7 cellular contexts compared by ENCODE assay signal in genomic region chr22:46149493-46149997, GRCh38. TPM values are rescaled to one million over a fixed set of nuclear protein-coding genes. Genes with fewer than 3 reads are reported as not detected.
DNase-seq lines count a peak whose midpoint lies in the region; ATAC-seq and TF ChIP-seq lines count a peak whose summit lies in the region.

No MANE protein-coding gene starts in this region.

- peak overlapping the region; percentile 81 for H3K4me3 Mint-ChIP-seq in activated naive CD8-positive, alpha-beta T cell treated with anti-CD3 and anti-CD28 coated beads for 36 hours

- no TSS peak for BruUV-seq in PC-9 (replicated peaks; lab: Mats Ljungman, UMichigan)

- H4K91ac ChIP-seq in trophoblast cell (ENCODE audit: low read depth, low read length) = peak overlapping the region; percentile 32

- H3K36me3 Mint-ChIP-seq in activated naive CD8-positive, alpha-beta T cell treated with anti-CD3 and anti-CD28 coated beads for 36 hours = peaks cover 4% of the 10 kb centered on the region

- no peak overlapping the region for H2BK12ac ChIP-seq in trophoblast cell (ENCODE audit: low read length)

- no peak overlapping the region for H3K23ac ChIP-seq in trophoblast cell (ENCODE audit: low read length)

- H4K12ac ChIP-seq in trophoblast cell (ENCODE audit: low read depth, low read length) = peak overlapping the region; percentile 50

- H3K4me1 ChIP-seq in PC-9 (replicated peaks; ENCODE audit: insufficient read depth) = peaks cover 20% of the 10 kb centered on the region
- peaks cover 7 to 8% of the 10 kb centered on the region in 2 experiments for H3K4me1 ChIP-seq in trophoblast cell (ENCODE audit: control insufficient read depth in 1 of 2, insufficient read depth in 2 of 2, low read length in 2 of 2)

- CTCF ChIA-PET in PC-9 (lab: Charles Lee) = no interaction called here

- no peak overlapping the region for H3K18ac ChIP-seq in trophoblast cell (ENCODE audit: low read length)

- DNase-seq in H7 (no peak), PC-9 (peak in 1 of 2 experiments; percentile 63), left cardiac atrium (peak; percentile 64), trophoblast cell (peak; percentile 19 to 53), middle frontal gyrus (ENCODE audit: extremely low spot score, low spot score) (no peak), NOMO-1 treated with dmso at 0.1 percent for 144 hours (lab: John Stamatoyannopoulos, UW; ENCODE audit: unreplicated experiment) (no peak)
- peak; percentile 36 for DNase-seq in activated naive CD8-positive, alpha-beta T cell treated with anti-CD3 and anti-CD28 coated beads for 36 hours

- peaks cover 9% of the 10 kb centered on the region for H3K27me3 Mint-ChIP-seq in activated naive CD8-positive, alpha-beta T cell treated with anti-CD3 and anti-CD28 coated beads for 36 hours

- peaks cover 22% of the 10 kb centered on the region; the same call in 1 of the 2 replicates for H3F3A ChIP-seq in PC-9 (ENCODE audit: insufficient read depth, low read depth)

- H3K79me1 ChIP-seq in trophoblast cell (ENCODE audit: low read length) = peaks cover 6% of the 10 kb centered on the region

- no peak for TF ChIP-seq CTCF in PC-9 (conservative IDR thresholded peaks at IDR 0.05)

- H3K27ac ChIP-seq in PC-9 (no peak overlapping the region), trophoblast cell (ENCODE audit: low read depth, low read length) (no peak overlapping the region)

- H4K20me1 ChIP-seq in PC-9 (ENCODE audit: insufficient read depth) = peaks cover 5% of the 10 kb centered on the region; the same call in 1 of the 2 replicates

- H3K4me3 ChIP-seq in H7 (ENCODE audit: insufficient read depth, low read depth, low read length) = peak overlapping the region; percentile 62
- peak overlapping the region; percentile 88 for H3K4me3 ChIP-seq in PC-9
- peak overlapping the region; percentile 83 for H3K4me3 ChIP-seq in trophoblast cell (ENCODE audit: low read depth, low read length)

- H3K14ac ChIP-seq in trophoblast cell (ENCODE audit: low read length) = peak overlapping the region; percentile 49

- peaks cover 12% of the 10 kb centered on the region for H3K4me1 Mint-ChIP-seq in activated naive CD8-positive, alpha-beta T cell treated with anti-CD3 and anti-CD28 coated beads for 36 hours

- no peak overlapping the region for H2BK5ac ChIP-seq in trophoblast cell (ENCODE audit: low read depth, low read length, poor library complexity)

- POLR2A ChIA-PET in PC-9 (lab: Charles Lee; ENCODE audit: unreplicated experiment) = interaction anchor here (0.7 to 0.9 kb wide), 2 partner anchors 76 to 101 kb away, joined by 3 to 8 read pairs; partner anchors contain the start of gene CDPF1

- H3K27me3 ChIP-seq in H7 (ENCODE audit: control insufficient read depth, insufficient read depth, low read length) (peaks cover 51% of the 10 kb centered on the region), PC-9 (ENCODE audit: insufficient read depth, low read depth) (peaks cover 7% of the 10 kb centered on the region; the same call in 1 of the 2 replicates), trophoblast cell (ENCODE audit: insufficient read depth, low read length) (peaks cover 28% of the 10 kb centered on the region)

- intact Hi-C loops in PC-9 (cut with micrococcal nuclease; ENCODE audit: unreplicated experiment) = no loop called here
- intact Hi-C loops in left cardiac atrium (cut with DNase I) = no loop called here

- H3K4me2 ChIP-seq in PC-9 = peak overlapping the region; percentile 93
- H3K4me2 ChIP-seq in trophoblast cell (ENCODE audit: low read length) = peak overlapping the region; percentile 99

- WGBS in trophoblast cell (ENCODE audit: extremely low coverage, insufficient coverage, insufficient read length) = no CpG with 5 or more reads among the region's 36 CpGs

- H3K9me3 ChIP-seq in PC-9 (ENCODE audit: insufficient read depth, low read depth) = no peaks in the 10 kb centered on the region
- H3K9me3 ChIP-seq in trophoblast cell (ENCODE audit: insufficient read depth, low read depth, low read length) = peaks cover 6% of the 10 kb centered on the region

- no peaks in the 10 kb centered on the region for H3K9me3 Mint-ChIP-seq in activated naive CD8-positive, alpha-beta T cell treated with anti-CD3 and anti-CD28 coated beads for 36 hours

- no peak overlapping the region for H3K27ac Mint-ChIP-seq in activated naive CD8-positive, alpha-beta T cell treated with anti-CD3 and anti-CD28 coated beads for 36 hours

- H2BK120ac ChIP-seq in trophoblast cell (ENCODE audit: insufficient read depth, low read length, poor library complexity) = peak overlapping the region; percentile 52

- H2AK5ac ChIP-seq in trophoblast cell (ENCODE audit: low read length) = no peak overlapping the region

- no peak overlapping the region for H3K4ac ChIP-seq in trophoblast cell (ENCODE audit: low read depth, low read length)

- ATAC-seq in left cardiac atrium = peak; percentile 40 to 61

- H2AFZ ChIP-seq in PC-9 (peak overlapping the region; percentile 98), trophoblast cell (ENCODE audit: insufficient read depth, low read length, poor library complexity) (peak overlapping the region; percentile 77)

- H4K8ac ChIP-seq in trophoblast cell (ENCODE audit: low read depth, low read length) = peak overlapping the region; percentile 74

- no peaks in the 10 kb centered on the region for H3K9me2 ChIP-seq in PC-9 (ENCODE audit: insufficient read depth)

- H3K79me2 ChIP-seq in PC-9 (ENCODE audit: low read depth) (0 out of 2 replicates have a peak, but pooled peaks cover 5% of the 10 kb centered on the region), trophoblast cell (ENCODE audit: control insufficient read depth, insufficient read depth, low read length, poor library complexity) (peaks cover 5% of the 10 kb centered on the region)

- no peaks in the 10 kb centered on the region for H3K36me3 ChIP-seq in H7 (replicated peaks; ENCODE audit: control insufficient read depth, insufficient read depth, low read length)
- H3K36me3 ChIP-seq in PC-9 (ENCODE audit: low read depth) = no peaks in the 10 kb centered on the region
- H3K36me3 ChIP-seq in trophoblast cell (ENCODE audit: control insufficient read depth in 1 of 2, insufficient read depth in 2 of 2, low read length in 2 of 2) = no peaks in the 10 kb centered on the region

- no peak overlapping the region for H3K9ac ChIP-seq in trophoblast cell (ENCODE audit: low read length)

RNA-seq across cellular contexts. Expression of gene PPARA, which starts 0.8 kb away (rescaled TPM):
- total RNA-seq in H7 (2014; rRNA removed; shearing (Covaris generic)) = 1.2 and 7.8 TPM in 2 replicates
- total RNA-seq in PC-9 (2021) = 43.9 and 48.7 TPM in 2 replicates
- total RNA-seq in activated naive CD8-positive, alpha-beta T cell treated with anti-CD3 and anti-CD28 coated beads for 36 hours = 1 to 10 TPM; 6.0 to 6.4 TPM
- total RNA-seq in left cardiac atrium = 10 to 100 TPM; 49.6 to 66.2 TPM
- 5.1 and 5.5 TPM in 2 replicates for polyA plus RNA-seq in trophoblast cell (2013)

Comparison
In these comparisons a context has a peak if more than half of its experiments do, and no peak if none do; other contexts are left out.
1. DNase-seq: peak in activated naive CD8-positive, alpha-beta T cell treated with anti-CD3 and anti-CD28 coated beads for 36 hours (single experiment), left cardiac atrium (single experiment) and trophoblast cell (2 of 2); none in H7 (single experiment), middle frontal gyrus (single experiment) and NOMO-1 treated with dmso at 0.1 percent for 144 hours (single experiment).
2. Peak in every context shown above with its lines, with median percentiles within 50 percentile points of each other: H3K4me3 ChIP-seq.